Comparison of ENCODE assay signal across 8 cellular contexts in genomic region chr1:153465728-153466625, GRCh38. TPM values are rescaled to one million over a fixed set of nuclear protein-coding genes. Genes with fewer than 3 reads are reported as not detected.
DNase-seq lines count a peak whose midpoint lies in the region; ATAC-seq and TF ChIP-seq lines count a peak whose summit lies in the region.
"Had no signal": no experiment of that assay in that cellular context is flagged by ENCODE, and none has a peak within 500 bp of the region (broad histone marks: within the 10 kb centered on the region; RNA-seq: fewer than 3 reads in every experiment).

No MANE protein-coding gene starts in this region.

- ATAC-seq in GM21528 (IDR thresholded peaks at IDR 0.05; ENCODE audit: low FRiP score, unreplicated experiment) = no peak

- H3K4me1 ChIP-seq in parathyroid adenoma (no peaks in the 10 kb centered on the region), vagina (peaks cover 9% of the 10 kb centered on the region)

- H3K27ac ChIP-seq in parathyroid adenoma = no peak overlapping the region
- no peak overlapping the region for H3K27ac ChIP-seq in vagina

- DNase-seq in GM13977 (ENCODE audit: low spot score) (peak; percentile 75), NOMO-1 treated with dmso at 0.1 percent for 144 hours (lab: John Stamatoyannopoulos, UW; ENCODE audit: unreplicated experiment) (peak; percentile 11), foreskin fibroblast (peak in 1 of 2 donors; percentile 60), vagina (ENCODE audit: extremely low spot score in 2 of 2) (no peak)
- peak; percentile 67 for DNase-seq in activated T-cell treated with anti-CD3 and anti-CD28 coated beads, Interleukin-2, amount 50 U/mL, for 1 hour

- TF ChIP-seq CTCF in GM13977 (IDR thresholded peaks at IDR 0.05; ENCODE audit: extremely low read depth, insufficient read depth, missing control alignments) = peak; percentile 81
- TF ChIP-seq CTCF in foreskin fibroblast (IDR thresholded peaks at IDR 0.05; ENCODE audit: low read depth, low read length) = peak; percentile 74
- peak; percentile 31 for TF ChIP-seq CTCF in parathyroid adenoma (IDR thresholded peaks at IDR 0.05)
- TF ChIP-seq CTCF in vagina (IDR thresholded peaks at IDR 0.05) = peak; percentile 45 to 74 (median 66)

- H3K4me2 ChIP-seq in parathyroid adenoma (ENCODE audit: low read length) = no peak overlapping the region

- H3K4me3 ChIP-seq in foreskin fibroblast (ENCODE audit: low read depth in 1 of 2, low read length in 2 of 2) (no peak overlapping the region), parathyroid adenoma (ENCODE audit: low read depth, low read length) (no peak overlapping the region), vagina (no peak overlapping the region)

- H3K9me3 ChIP-seq in parathyroid adenoma (ENCODE audit: control insufficient read depth, low read length) = no peaks in the 10 kb centered on the region
- H3K9me3 ChIP-seq in vagina = no peaks in the 10 kb centered on the region

- no peaks in the 10 kb centered on the region for H3K36me3 ChIP-seq in parathyroid adenoma (ENCODE audit: control insufficient read depth, insufficient read depth, low read length)
- no peaks in the 10 kb centered on the region for H3K36me3 ChIP-seq in vagina

- H3K27me3 ChIP-seq in parathyroid adenoma (ENCODE audit: control insufficient read depth, insufficient read depth, low read length) = no peaks in the 10 kb centered on the region
- H3K27me3 ChIP-seq in vagina = no peaks in the 10 kb centered on the region

- H2AFZ ChIP-seq in parathyroid adenoma = no peak overlapping the region

- TF ChIP-seq POLR2A in vagina (IDR thresholded peaks at IDR 0.05) = no peak

- H3K9ac ChIP-seq in parathyroid adenoma = no peak overlapping the region

- intact Hi-C loops in vagina (cut with DNase I) = loop anchor here (10.0 kb wide), 1 partner anchor 111 kb away; the partner anchor contains the start of gene S100A9

- in situ Hi-C loops in GM13977 (cut with MboI; ENCODE audit: low pct_unique_long_range_greater_than_20kb, low sequenced_read_pairs, unreplicated experiment) = no loop called here

- H3K79me2 ChIP-seq in parathyroid adenoma = no peaks in the 10 kb centered on the region

RNA-seq across cellular contexts. Expression of gene S100A7, which starts 5.5 kb away (rescaled TPM):
- 36.6 TPM for total RNA-seq in vagina
- total RNA-seq: glomerular endothelial cell had no signal

RNA-seq across cellular contexts. Expression of gene S100A7A, which starts 49.7 kb away (rescaled TPM):
- total RNA-seq in vagina = not detected
- total RNA-seq: glomerular endothelial cell had no signal

Comparison
In these comparisons a context has a peak if more than half of its experiments do, and no peak if none do; other contexts are left out.
1. DNase-seq: peak in GM13977 (single experiment), NOMO-1 treated with dmso at 0.1 percent for 144 hours (single experiment) and activated T-cell treated with anti-CD3 and anti-CD28 coated beads, Interleukin-2, amount 50 U/mL, for 1 hour (single experiment); none in vagina (0 of 2).
2. CTCF ChIP-seq: peak in every context shown above with its lines; median percentile 81 in GM13977; 74 in foreskin fibroblast; 66 in vagina; 31 in parathyroid adenoma.